In genomic region chr4:183552274-183553146, GRCh38 we compare ENCODE assay signal across 25 cellular contexts. TPM values are rescaled to one million over a fixed set of nuclear protein-coding genes. Genes with fewer than 3 reads are reported as not detected.
DNase-seq lines count a peak whose midpoint lies in the region; ATAC-seq and TF ChIP-seq lines count a peak whose summit lies in the region.
"Had no signal": no experiment of that assay in that cellular context is flagged by ENCODE, and none has a peak within 500 bp of the region (broad histone marks: within the 10 kb centered on the region; RNA-seq: fewer than 3 reads in every experiment).

No MANE protein-coding gene starts in this region.

- no peaks in the 10 kb centered on the region for H3K9me3 Mint-ChIP-seq in activated T-helper 17 cell treated with anti-CD3 and anti-CD28 coated beads, Interleukin-2, amount 50 U/mL, for 72 hours
- peaks cover 11% of the 10 kb centered on the region for H3K9me3 Mint-ChIP-seq in nephron progenitor cell
- H3K9me3 Mint-ChIP-seq: CD4-positive, alpha-beta T cell had no signal

- intact Hi-C loops in sciatic nerve (cut with DNase I) = loop anchor here (5.0 kb wide), 1 partner anchor 1340 kb away; no protein-coding TSS in a partner anchor

- no peak for TF ChIP-seq POLR2A in Peyer's patch (IDR thresholded peaks at IDR 0.05)

- no peaks in the 10 kb centered on the region for H3K4me1 Mint-ChIP-seq in activated T-helper 17 cell treated with anti-CD3 and anti-CD28 coated beads, Interleukin-2, amount 50 U/mL, for 72 hours
- peaks cover 23% of the 10 kb centered on the region for H3K4me1 Mint-ChIP-seq in nephron progenitor cell

- peaks cover 18% of the 10 kb centered on the region for H3K27me3 Mint-ChIP-seq in activated T-helper 17 cell treated with anti-CD3 and anti-CD28 coated beads, Interleukin-2, amount 50 U/mL, for 72 hours
- peaks cover 4% of the 10 kb centered on the region for H3K27me3 Mint-ChIP-seq in nephron progenitor cell (ENCODE audit: low read depth, poor library complexity)

- H3K36me3 ChIP-seq in Peyer's patch = no peaks in the 10 kb centered on the region
- H3K36me3 ChIP-seq: BLaER1, SJSA1 had no signal

- peak overlapping the region; percentile 43 for H3K27ac Mint-ChIP-seq in activated T-helper 17 cell treated with anti-CD3 and anti-CD28 coated beads, Interleukin-2, amount 50 U/mL, for 72 hours
- H3K27ac Mint-ChIP-seq in nephron progenitor cell = no peak overlapping the region
- H3K27ac Mint-ChIP-seq: CD4-positive, alpha-beta T cell had no signal

- H3K27me3 ChIP-seq in Peyer's patch = no peaks in the 10 kb centered on the region
- H3K27me3 ChIP-seq: BLaER1, SJSA1 had no signal

- DNase-seq in DMS 273 (lab: John Stamatoyannopoulos, UW; ENCODE audit: unreplicated experiment) = peak; percentile 2
- DNase-seq in DMS 273 treated with DMSO at 0.1 percent for 48 hours (lab: John Stamatoyannopoulos, UW) = no peak
- DNase-seq in nephron progenitor cell = peak; percentile 10
- no peak for DNase-seq in sciatic nerve (ENCODE audit: low spot score)
- DNase-seq in Peyer's patch = no peak
- no peak for DNase-seq in stimulated activated CD4-positive, alpha-beta T cell treated with anti-CD3 and anti-CD28 coated beads, Interleukin-4, amount 100 ng/mL, for 4 hours
- DNase-seq: ACHN; CD4-positive, alpha-beta T cell; COR-L47; DMS153; HCEC 1CT; KG1; MV-4-11; NCI-H1105 treated with DMSO at 0.1 percent for 48 hours; NCI-H2029 treated with DMSO at 0.1 percent for 48 hours; NCI-H446; NCI-H526; OCI-M1 had no signal

- no peaks in the 10 kb centered on the region for H3K36me3 Mint-ChIP-seq in activated T-helper 17 cell treated with anti-CD3 and anti-CD28 coated beads, Interleukin-2, amount 50 U/mL, for 72 hours (ENCODE audit: low read depth)
- H3K36me3 Mint-ChIP-seq in nephron progenitor cell (ENCODE audit: low read depth) = no peaks in the 10 kb centered on the region

- no peaks in the 10 kb centered on the region for H3K4me1 ChIP-seq in Peyer's patch
- H3K4me1 ChIP-seq: BLaER1, SJSA1 had no signal

- H3K9me3 ChIP-seq in Peyer's patch = no peaks in the 10 kb centered on the region
- H3K9me3 ChIP-seq: SJSA1 had no signal

- no peak for ATAC-seq in activated T-helper 17 cell treated with anti-CD3 and anti-CD28 coated beads, Interleukin-2, amount 50 U/mL, for 72 hours (replicated peaks)
- ATAC-seq in sciatic nerve (peak; percentile 65), HG02678 (IDR thresholded peaks at IDR 0.05; ENCODE audit: unreplicated experiment) (no peak)
- ATAC-seq: HepG2, Right ventricle myocardium inferior had no signal

- H3K27ac ChIP-seq in Peyer's patch = no peak overlapping the region
- H3K27ac ChIP-seq: 22Rv1, BLaER1, SJSA1 had no signal

- no peak overlapping the region for H3K4me3 Mint-ChIP-seq in activated T-helper 17 cell treated with anti-CD3 and anti-CD28 coated beads, Interleukin-2, amount 50 U/mL, for 72 hours
- H3K4me3 Mint-ChIP-seq in nephron progenitor cell = no peak overlapping the region
- H3K4me3 Mint-ChIP-seq: CD4-positive, alpha-beta T cell had no signal

- no peak for TF ChIP-seq CTCF in nephron progenitor cell (IDR thresholded peaks at IDR 0.05)
- TF ChIP-seq CTCF in Peyer's patch (IDR thresholded peaks at IDR 0.05) = no peak

- H3K4me3 ChIP-seq in Peyer's patch = no peak overlapping the region
- H3K4me3 ChIP-seq: BLaER1, SJSA1 had no signal

RNA-seq across cellular contexts. Expression of gene ING2, which starts 47.7 kb away (rescaled TPM):
- 10 to 100 TPM; 10.6 to 16.3 TPM for total RNA-seq in activated T-helper 17 cell treated with anti-CD3 and anti-CD28 coated beads, Interleukin-2, amount 50 U/mL, for 72 hours
- total RNA-seq in sciatic nerve (13.6 TPM), Peyer's patch (10 to 100 TPM; 23.0 to 30.8 (median 25.0) TPM)

Comparison
In these comparisons a context has a peak if more than half of its experiments do, and no peak if none do; other contexts are left out.
1. DNase-seq: peak in DMS 273 (single experiment) and nephron progenitor cell (single experiment); none in DMS 273 treated with DMSO at 0.1 percent for 48 hours (single experiment), sciatic nerve (single experiment), Peyer's patch (0 of 3) and stimulated activated CD4-positive, alpha-beta T cell treated with anti-CD3 and anti-CD28 coated beads, Interleukin-4, amount 100 ng/mL, for 4 hours (0 of 2).